Comparison of ENCODE assay signal across 19 cellular contexts in the genomic region with DNA sequence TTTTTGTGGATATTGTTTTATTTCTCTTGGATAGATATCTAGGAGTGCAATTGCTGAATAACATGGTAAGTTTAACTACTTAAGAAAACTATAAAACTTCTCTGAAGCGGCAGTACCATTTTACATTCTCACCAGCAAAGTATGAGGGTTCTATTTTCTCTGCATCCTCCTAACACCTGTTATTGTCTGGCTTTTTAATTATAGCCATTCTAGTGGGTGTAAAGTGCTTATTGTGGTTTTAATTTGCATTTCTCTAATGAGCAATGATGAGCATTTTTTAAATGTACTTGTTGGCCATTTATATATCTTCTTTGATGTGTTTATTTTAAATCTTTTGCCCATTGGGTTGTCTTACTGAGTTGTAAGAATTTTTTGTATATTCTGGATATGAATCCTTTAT. TPM values are rescaled to one million over a fixed set of nuclear protein-coding genes. Genes with fewer than 3 reads are reported as not detected.
"Had no signal": no experiment of that assay in that cellular context is flagged by ENCODE, and none has a peak within 500 bp of the region (broad histone marks: within the 10 kb centered on the region; RNA-seq: fewer than 3 reads in every experiment).

No MANE protein-coding gene starts in this region.

- H3K27ac ChIP-seq: ascending aorta, neural progenitor cell, parathyroid adenoma, thyroid gland, vagina had no signal

- ATAC-seq: activated naive CD8-positive, alpha-beta T cell treated with anti-CD3 and anti-CD28 coated beads, Interleukin-2, amount 50 U/mL, for 24 hours; esophagus mucosa had no signal

- H3K9me3 ChIP-seq: ascending aorta, thyroid gland, vagina had no signal

- FAIRE-seq: bronchial epithelial cell, endometrium had no signal

- DNase-seq: activated CD4-positive, alpha-beta T cell treated with anti-CD3 and anti-CD28 coated beads, Interleukin-2, amount 50 U/mL, for 48 hours; activated CD4-positive, CD25-positive, alpha-beta regulatory T cell treated with anti-CD3 and anti-CD28 coated beads, Interleukin-2, amount 50 U/mL, for 72 hours; activated CD8-positive, alpha-beta memory T cell treated with anti-CD3 and anti-CD28 coated beads, Interleukin-2, amount 50 U/mL, for 4 hours; activated naive CD4-positive, alpha-beta T cell treated with Interleukin-2 at 50 U/mL for 16 hours; activated naive CD8-positive, alpha-beta T cell treated with anti-CD3 and anti-CD28 coated beads, Interleukin-2, amount 50 U/mL, for 24 hours; hypothalamus; retina; small intestine; thyroid gland had no signal

- H3K9ac ChIP-seq: neural progenitor cell, parathyroid adenoma had no signal

- H3K4me1 ChIP-seq: neural progenitor cell had no signal

- H2AFZ ChIP-seq: neural progenitor cell, parathyroid adenoma had no signal

- H3K27me3 ChIP-seq: ascending aorta, neural progenitor cell, thyroid gland, vagina had no signal

- H3K4me3 ChIP-seq: ascending aorta, neural progenitor cell, thyroid gland, vagina had no signal

- H3K4me2 ChIP-seq: neural progenitor cell had no signal

RNA-seq across cellular contexts. Expression of a gene that starts 28.7 kb away (rescaled TPM):
- total RNA-seq: activated T-helper 1 cell treated with anti-CD3 and anti-CD28 coated beads, Interleukin-12 subunit alpha, Interleukin-12 subunit beta, Interleukin-2, Interleukin-4 antibody, amounts not matched to agents 30 ng/mL and 10 ng/mL and 1 ng/mL, durations not matched to agents 14 hours and 24 hours and 36 hours; ascending aorta; bronchial epithelial cell; esophagus mucosa; fibroblast of villous mesenchyme; lower leg skin; vagina had no signal
